ENCODE assay signal across 9 cellular contexts in genomic region chr11:96098511-96099241, GRCh38.
DNase-seq lines count a peak whose midpoint lies in the region; ATAC-seq and TF ChIP-seq lines count a peak whose summit lies in the region.
"Had no signal": no experiment of that assay in that cellular context is flagged by ENCODE, and none has a peak within 500 bp of the region (broad histone marks: within the 10 kb centered on the region; RNA-seq: fewer than 3 reads in every experiment).

No MANE protein-coding gene starts in this region.

- peaks cover 66% of the 10 kb centered on the region for H3K4me1 Mint-ChIP-seq in activated naive CD4-positive, alpha-beta T cell treated with anti-CD3 and anti-CD28 coated beads for 36 hours (ENCODE audit: low read depth)

- H3K27ac Mint-ChIP-seq in activated naive CD4-positive, alpha-beta T cell treated with anti-CD3 and anti-CD28 coated beads for 36 hours: peak overlapping the region; percentile 37

- H3K27me3 Mint-ChIP-seq in activated naive CD4-positive, alpha-beta T cell treated with anti-CD3 and anti-CD28 coated beads for 36 hours (ENCODE audit: low read depth): no peaks in the 10 kb centered on the region

- no peak overlapping the region for H3K4me3 Mint-ChIP-seq in activated naive CD4-positive, alpha-beta T cell treated with anti-CD3 and anti-CD28 coated beads for 36 hours

- intact Hi-C loops in activated naive CD4-positive, alpha-beta T cell treated with anti-CD3 and anti-CD28 coated beads for 36 hours (cut with micrococcal nuclease): no loop called here
- intact Hi-C loops in mucosa of descending colon (cut with DNase I, micrococcal nuclease): no loop called here

- H3K9me3 Mint-ChIP-seq in activated naive CD4-positive, alpha-beta T cell treated with anti-CD3 and anti-CD28 coated beads for 36 hours: peaks cover 2% of the 10 kb centered on the region

- no peak for DNase-seq in activated naive CD4-positive, alpha-beta T cell treated with anti-CD3 and anti-CD28 coated beads for 36 hours
- no peak for DNase-seq in activated naive CD4-positive, alpha-beta T cell (lab: John Stamatoyannopoulos, UW)
- DNase-seq in epithelial cell of esophagus (ENCODE audit: low read depth) (peak; percentile 45), mucosa of descending colon (peak in 2 of 3 donors; percentile 18 to 33), SHP77 (lab: John Stamatoyannopoulos, UW) (no peak)

- 43% methylated on average over 7 of the region's 7 CpGs for WGBS in urinary bladder

- no peak for TF ChIP-seq CTCF in epithelial cell of esophagus (IDR thresholded peaks at IDR 0.05; ENCODE audit: insufficient read depth, low read depth, low read length, missing control alignments)
- TF ChIP-seq CTCF in mucosa of descending colon (IDR thresholded peaks at IDR 0.05): no peak

- peaks cover 31% of the 10 kb centered on the region for H3K4me1 ChIP-seq in mucosa of descending colon (ENCODE audit: low read depth)
- peaks cover 3% of the 10 kb centered on the region for H3K4me1 ChIP-seq in urinary bladder (ENCODE audit: insufficient read depth)

- H3K27ac ChIP-seq in urinary bladder (ENCODE audit: low read depth): peak overlapping the region; percentile 81

- H3K36me3 ChIP-seq in mucosa of descending colon (ENCODE audit: low read depth) (no peaks in the 10 kb centered on the region), urinary bladder (ENCODE audit: insufficient read depth) (no peaks in the 10 kb centered on the region)

- peaks cover 18% of the 10 kb centered on the region for H3K36me3 Mint-ChIP-seq in activated naive CD4-positive, alpha-beta T cell treated with anti-CD3 and anti-CD28 coated beads for 36 hours (ENCODE audit: low read depth)

- no peaks in the 10 kb centered on the region for H3K9me3 ChIP-seq in mucosa of descending colon

- CTCF ChIA-PET in activated naive CD4-positive, alpha-beta T cell treated with anti-CD3 and anti-CD28 coated beads for 36 hours (lab: Charles Lee): interaction anchor here (1.0 kb wide), 1 partner anchor 10 kb away, joined by 3 read pairs; no protein-coding TSS in a partner anchor

- no peak overlapping the region for H3K4me3 ChIP-seq in epithelial cell of esophagus (ENCODE audit: low read length)
- H3K4me3 ChIP-seq in mucosa of descending colon: no peak overlapping the region
- H3K4me3 ChIP-seq in urinary bladder (ENCODE audit: low read depth, low read length): no peak overlapping the region

- ATAC-seq in mucosa of descending colon (peak; percentile 73), GM21526 (IDR thresholded peaks at IDR 0.05; ENCODE audit: low FRiP score, unreplicated experiment) (no peak), HG02970 (IDR thresholded peaks at IDR 0.05; ENCODE audit: low FRiP score, unreplicated experiment) (no peak)
- ATAC-seq: Panc1 had no signal

Comparison
In these comparisons a context has a peak if more than half of its experiments do, and no peak if none do; other contexts are left out.
1. DNase-seq: peak in epithelial cell of esophagus (single experiment) and mucosa of descending colon (2 of 3); none in activated naive CD4-positive, alpha-beta T cell treated with anti-CD3 and anti-CD28 coated beads for 36 hours (single experiment), activated naive CD4-positive, alpha-beta T cell (0 of 4) and SHP77 (0 of 2).